ENCODE assay signal across 9 cellular contexts in genomic region chr3:128616516-128617269, GRCh38. TPM values are rescaled to one million over a fixed set of nuclear protein-coding genes. Genes with fewer than 3 reads are reported as not detected.
DNase-seq lines count a peak whose midpoint lies in the region; ATAC-seq and TF ChIP-seq lines count a peak whose summit lies in the region.
"Had no signal": no experiment of that assay in that cellular context is flagged by ENCODE, and none has a peak within 500 bp of the region (broad histone marks: within the 10 kb centered on the region; RNA-seq: fewer than 3 reads in every experiment).

No MANE protein-coding gene starts in this region.

- peak overlapping the region; percentile 84 for H3K27ac ChIP-seq in 22Rv1
- peak overlapping the region; percentile 95 for H3K27ac ChIP-seq in angular gyrus (ENCODE audit: low read depth, low read length)

- no peak for DNase-seq in HAP-1 (ENCODE audit: low spot score in 2 of 2)
- DNase-seq in NCI-H2107 (lab: John Stamatoyannopoulos, UW), result no peak
- no peak for DNase-seq in T1000 (lab: John Stamatoyannopoulos, UW)
- DNase-seq: DMS53 had no signal

- in situ Hi-C loops in HAP-1 (cut with MboI; ENCODE audit: low sequenced_read_pairs), result loop anchor here (10.0 kb wide), 1 partner anchor 522 kb away; no protein-coding TSS in a partner anchor

- H3K4me1 ChIP-seq in HAP-1 (peaks cover 6% of the 10 kb centered on the region), mononuclear cell (ENCODE audit: insufficient read depth, low read length) (peaks cover 36% of the 10 kb centered on the region)

- H3K27me3 ChIP-seq in HAP-1 (ENCODE audit: low read depth) (no peaks in the 10 kb centered on the region), mononuclear cell (ENCODE audit: insufficient read depth, low read length) (no peaks in the 10 kb centered on the region)

- H3K9me3 ChIP-seq in HAP-1 (no peaks in the 10 kb centered on the region), mononuclear cell (ENCODE audit: low read depth, low read length) (no peaks in the 10 kb centered on the region)

- peaks cover 37% of the 10 kb centered on the region for H3K36me3 ChIP-seq in HAP-1 (replicated peaks)

- H3K4me3 ChIP-seq in HAP-1 (peak overlapping the region; percentile 79; the same call in 1 of the 2 replicates), mononuclear cell (ENCODE audit: low read length) (peak overlapping the region; percentile 87)

- TF ChIP-seq CTCF in 22Rv1 (IDR thresholded peaks at IDR 0.05), result no peak

- no peak for ATAC-seq in HG03280 (IDR thresholded peaks at IDR 0.05; ENCODE audit: unreplicated experiment)
- no peak for ATAC-seq in HG03135 (IDR thresholded peaks at IDR 0.05; ENCODE audit: unreplicated experiment)

RNA-seq across cellular contexts. Expression of gene RPN1, which starts 33.9 kb away (rescaled TPM):
- total RNA-seq in mononuclear cell, result 164 TPM
